Comparison of ENCODE assay signal across 9 cellular contexts in genomic region chr6:120924214-120924613, GRCh38.
"Had no signal": no experiment of that assay in that cellular context is flagged by ENCODE, and none has a peak within 500 bp of the region (broad histone marks: within the 10 kb centered on the region; RNA-seq: fewer than 3 reads in every experiment).

No MANE protein-coding gene starts in this region.

- H3K4me1 ChIP-seq: HAP-1 had no signal

- H3K4me2 ChIP-seq: GM23338 had no signal

- H3K9me3 ChIP-seq: HAP-1 had no signal

- H3K27ac ChIP-seq: GM23248 had no signal

- H2AFZ ChIP-seq: GM23248, GM23338 had no signal

- H3K4me3 Mint-ChIP-seq: GM23338, H9, HFFc6 had no signal

- H3K4me3 ChIP-seq: GM23248, GM23338, HAP-1 had no signal

- H3K27ac Mint-ChIP-seq: GM23338, H9, HFFc6 had no signal

- H3K9ac ChIP-seq: GM23248 had no signal

- DNase-seq: GM23248, GOT3, H7, H9, HCEC 1CT, HFFc6 had no signal

- ATAC-seq: GM23338, HCT116 had no signal

- H3K36me3 ChIP-seq: HAP-1 had no signal
